In genomic region chr3:61561374-61562041, GRCh38 we compare ENCODE assay signal across 1 cellular context.
TF ChIP-seq lines count a peak whose summit lies in the region.

Gene PTPRG (plus strand): TSS chr3:61561571. CDS start chr3:61562288, 717 bp downstream.

TF ChIP-seq in GM23338, 12 proteins besides CTCF, POLR2A, EP300 and RAD21 (continued from another document):
- TF ChIP-seq ZNF462 (CRISPR knock-in tag; IDR thresholded peaks at IDR 0.05) (no peak), JUNB (IDR thresholded peaks at IDR 0.05; ENCODE audit: unreplicated experiment) (no peak), ETS1 (IDR thresholded peaks at IDR 0.05) (peak; percentile 17; the same call in 1 of the 2 replicates), POLR2AphosphoS5 (IDR thresholded peaks at IDR 0.05; ENCODE audit: low read depth) (peak; percentile 76), ZNF114 (CRISPR knock-in tag; IDR thresholded peaks at IDR 0.05) (no peak), CREB1 (CRISPR knock-in tag; IDR thresholded peaks at IDR 0.05; ENCODE audit: low read depth) (no peak), STAT1 (IDR thresholded peaks at IDR 0.05; ENCODE audit: unreplicated experiment) (no peak), EZH2phosphoT487 (IDR thresholded peaks at IDR 0.05; ENCODE audit: unreplicated experiment) (no peak)
TF ChIP-seq in GM23338: peak in this region for 2.
